Comparison of ENCODE assay signal across 1 cellular context in genomic region chr2:10285578-10286198, GRCh38.
TF ChIP-seq lines count a peak whose summit lies in the region.

No MANE protein-coding gene starts in this region.

TF ChIP-seq in HepG2, 621 proteins besides CTCF, POLR2A, EP300 and RAD21 (continued from another document and continues in another):
- TF ChIP-seq ZNF503 (CRISPR knock-in tag; IDR thresholded peaks at IDR 0.05) (no peak), BCL3 (CRISPR knock-in tag; IDR thresholded peaks at IDR 0.05) (no peak; the same call in 1 of the 2 replicates), ZNF101 (CRISPR knock-in tag; IDR thresholded peaks at IDR 0.05; ENCODE audit: borderline replicate concordance, low read depth) (no peak), FOXJ3 (CRISPR knock-in tag; IDR thresholded peaks at IDR 0.05; ENCODE audit: borderline replicate concordance) (no peak), ZNF530 (CRISPR knock-in tag; IDR thresholded peaks at IDR 0.05; ENCODE audit: low read depth) (no peak), SNRNP70 (IDR thresholded peaks at IDR 0.05; ENCODE audit: low read depth, low read length) (no peak), RERE (CRISPR knock-in tag; IDR thresholded peaks at IDR 0.05; ENCODE audit: low read depth) (peak; percentile 38; the same call in 1 of the 2 replicates), TP53 (CRISPR knock-in tag; conservative IDR thresholded peaks at IDR 0.05) (no peak), ZFP91 (CRISPR knock-in tag; IDR thresholded peaks at IDR 0.05; ENCODE audit: borderline replicate concordance) (peak; percentile 94), MAF1 (CRISPR knock-in tag; IDR thresholded peaks at IDR 0.05; ENCODE audit: borderline replicate concordance) (no peak), CREM (IDR thresholded peaks at IDR 0.05) (no peak), CREM (CRISPR knock-in tag; IDR thresholded peaks at IDR 0.05) (no peak), NFE2L1 (CRISPR knock-in tag; IDR thresholded peaks at IDR 0.05; ENCODE audit: borderline replicate concordance) (peak; percentile 99), CCAR2 (optimal IDR thresholded peaks at IDR 0.05; ENCODE audit: low read depth, low read length) (no peak), ZNF580 (CRISPR knock-in tag; IDR thresholded peaks at IDR 0.05; ENCODE audit: borderline replicate concordance, low read depth) (peak; percentile 68; the same call in 1 of the 2 replicates), ATF7 (IDR thresholded peaks at IDR 0.05) (no peak), ATF7 (CRISPR knock-in tag; IDR thresholded peaks at IDR 0.05) (peak; percentile 78; the same call in 1 of the 2 replicates), ZNF230 (CRISPR knock-in tag; IDR thresholded peaks at IDR 0.05) (no peak), RFX3 (CRISPR knock-in tag; IDR thresholded peaks at IDR 0.05) (no peak), KLF15 (CRISPR knock-in tag; IDR thresholded peaks at IDR 0.05; ENCODE audit: borderline replicate concordance) (no peak; the same call in 1 of the 2 replicates), SRSF9 (IDR thresholded peaks at IDR 0.05; ENCODE audit: borderline replicate concordance, insufficient read depth, low read depth, low read length, poor library complexity, severe bottlenecking) (no peak), POLR2AphosphoS2 (IDR thresholded peaks at IDR 0.05; ENCODE audit: low read depth, low read length) (no peak), ZNF782 (CRISPR knock-in tag; IDR thresholded peaks at IDR 0.05; ENCODE audit: borderline replicate concordance) (peak; percentile 38; the same call in 1 of the 2 replicates), NFATC3 (CRISPR knock-in tag; IDR thresholded peaks at IDR 0.05) (peak; percentile 93), JUND (CRISPR knock-in tag; IDR thresholded peaks at IDR 0.05) (0 out of 2 replicates have a peak, but pooled peaks have one; percentile 41), ZNF138 (CRISPR knock-in tag; IDR thresholded peaks at IDR 0.05; ENCODE audit: low read depth) (0 out of 2 replicates have a peak, but pooled peaks have one; percentile 88), ZFP62 (CRISPR knock-in tag; IDR thresholded peaks at IDR 0.05) (no peak), ZNF879 (CRISPR knock-in tag; IDR thresholded peaks at IDR 0.05) (no peak), MED1 (CRISPR knock-in tag; IDR thresholded peaks at IDR 0.05) (peak; percentile 43), FOXK2 (IDR thresholded peaks at IDR 0.05) (no peak), FOSL2 (CRISPR knock-in tag; IDR thresholded peaks at IDR 0.05) (peak; percentile 88), PHF8 (CRISPR knock-in tag; IDR thresholded peaks at IDR 0.05) (peak; percentile 76), KDM4B (CRISPR knock-in tag; IDR thresholded peaks at IDR 0.05) (no peak), HMG20B (CRISPR knock-in tag; conservative IDR thresholded peaks at IDR 0.05) (no peak; the same call in 1 of the 2 replicates), ZNF616 (CRISPR knock-in tag; IDR thresholded peaks at IDR 0.05; ENCODE audit: low read depth) (0 out of 2 replicates have a peak, but pooled peaks have one; percentile 40), ZFP1 (CRISPR knock-in tag; IDR thresholded peaks at IDR 0.05) (no peak), ZBTB34 (CRISPR knock-in tag; IDR thresholded peaks at IDR 0.05) (peak; percentile 82; the same call in 1 of the 2 replicates), ZNF639 (CRISPR knock-in tag; conservative IDR thresholded peaks at IDR 0.05) (no peak; the same call in 1 of the 2 replicates), FOXP4 (CRISPR knock-in tag; IDR thresholded peaks at IDR 0.05) (no peak), PRMT3 (CRISPR knock-in tag; IDR thresholded peaks at IDR 0.05; ENCODE audit: borderline replicate concordance, low read depth) (peak; percentile 5; the same call in 1 of the 2 replicates)
